8 cellular contexts compared by ENCODE assay signal in the genomic region with DNA sequence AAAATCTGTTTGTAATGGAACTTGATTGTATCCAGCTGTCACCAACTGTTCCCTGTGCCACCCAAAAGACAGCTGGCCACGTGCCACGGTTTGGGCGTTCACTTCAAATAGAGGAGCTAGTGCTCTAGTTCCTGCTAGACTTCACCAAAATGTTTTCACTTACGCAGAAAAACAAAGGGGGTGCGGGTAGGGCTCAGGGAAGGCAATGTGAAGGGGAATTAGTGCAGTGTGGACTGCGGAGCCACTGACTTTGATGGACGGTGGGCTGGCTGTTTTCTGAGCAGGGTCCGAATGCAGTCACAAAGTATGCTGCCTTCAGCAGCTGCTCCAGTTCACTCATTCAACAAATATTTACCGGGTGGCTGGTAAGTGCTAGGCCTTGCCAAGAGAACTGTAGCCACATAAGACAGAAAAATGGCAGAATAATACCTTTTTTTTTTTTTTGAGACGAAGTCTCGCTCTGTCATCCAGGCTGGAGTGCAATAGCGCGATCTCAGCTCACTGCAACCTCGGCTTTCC. TPM values are rescaled to one million over a fixed set of nuclear protein-coding genes. Genes with fewer than 3 reads are reported as not detected.
DNase-seq lines count a peak whose midpoint lies in the region; ATAC-seq lines count a peak whose summit lies in the region.

No MANE protein-coding gene starts in this region.

- CTCF ChIA-PET in naive thymus-derived CD4-positive, alpha-beta T cell (lab: Charles Lee), result interaction anchor here (0.6 to 2.4 kb wide), 12 partner anchors 9 to 293 kb away, joined by 3 to 14 read pairs (median 5); no protein-coding TSS in a partner anchor

- H3K9me3 ChIP-seq in naive thymus-derived CD4-positive, alpha-beta T cell (ENCODE audit: control insufficient read depth in 2 of 3, low read length in 3 of 3), result no peaks in the 10 kb centered on the region

- H3K27me3 ChIP-seq in naive thymus-derived CD4-positive, alpha-beta T cell (ENCODE audit: control insufficient read depth in 2 of 2, insufficient read depth in 2 of 2, low read length in 2 of 2), result no peaks in the 10 kb centered on the region

- DNase-seq in DMS79 treated with DMSO at 0.1 percent for 48 hours (lab: John Stamatoyannopoulos, UW), result peak; percentile 48
- peak in 3 of 5 donors; percentile 55 to 59 (median 56) for DNase-seq in T-helper 1 cell
- peak in 8 of 9 donors; percentile 45 to 90 (median 86) for DNase-seq in naive thymus-derived CD4-positive, alpha-beta T cell
- no peak for DNase-seq in glomerular visceral epithelial cell (ENCODE audit: extremely low spot score)

- H3K27me3 Mint-ChIP-seq in dendritic cell treated with granulocyte-macrophage colony-stimulating factor and Interleukin-4, amounts not matched to agents 40 ng/mL and 50 ng/mL, for 4 days, result no peaks in the 10 kb centered on the region
- no peaks in the 10 kb centered on the region for H3K27me3 Mint-ChIP-seq in naive thymus-derived CD4-positive, alpha-beta T cell

- peaks cover 45% of the 10 kb centered on the region for H3K36me3 Mint-ChIP-seq in dendritic cell treated with granulocyte-macrophage colony-stimulating factor and Interleukin-4, amounts not matched to agents 40 ng/mL and 50 ng/mL, for 4 days (ENCODE audit: low read depth)
- peaks cover 3 to 27% (median 22%) of the 10 kb centered on the region in 5 donors for H3K36me3 Mint-ChIP-seq in naive thymus-derived CD4-positive, alpha-beta T cell

- H3K36me3 ChIP-seq in naive thymus-derived CD4-positive, alpha-beta T cell (ENCODE audit: control insufficient read depth in 2 of 3, insufficient read depth in 3 of 3, low read length in 3 of 3), result peaks cover 0 to 10% (median 0%) of the 10 kb centered on the region in 3 experiments

- H3K9me3 Mint-ChIP-seq in dendritic cell treated with granulocyte-macrophage colony-stimulating factor and Interleukin-4, amounts not matched to agents 40 ng/mL and 50 ng/mL, for 4 days, result no peaks in the 10 kb centered on the region
- H3K9me3 Mint-ChIP-seq in naive thymus-derived CD4-positive, alpha-beta T cell, result peaks cover 0 to 1% (median 0%) of the 10 kb centered on the region in 11 donors

- peak overlapping the region; percentile 77 for H3K27ac Mint-ChIP-seq in dendritic cell treated with granulocyte-macrophage colony-stimulating factor and Interleukin-4, amounts not matched to agents 40 ng/mL and 50 ng/mL, for 4 days
- peak overlapping the region; percentile 69 to 98 (median 96) for H3K27ac Mint-ChIP-seq in naive thymus-derived CD4-positive, alpha-beta T cell

- H3K4me3 ChIP-seq in naive thymus-derived CD4-positive, alpha-beta T cell (ENCODE audit: low read length), result no peak overlapping the region

- peaks cover 39% of the 10 kb centered on the region for H3K4me1 Mint-ChIP-seq in dendritic cell treated with granulocyte-macrophage colony-stimulating factor and Interleukin-4, amounts not matched to agents 40 ng/mL and 50 ng/mL, for 4 days (ENCODE audit: low read depth)
- H3K4me1 Mint-ChIP-seq in naive thymus-derived CD4-positive, alpha-beta T cell, result peaks cover 40 to 91% (median 71%) of the 10 kb centered on the region in 7 donors

- ATAC-seq in naive thymus-derived CD4-positive, alpha-beta T cell, result peak; percentile 80
- ATAC-seq in GM21717 (IDR thresholded peaks at IDR 0.05; ENCODE audit: unreplicated experiment) (no peak), GM21526 (IDR thresholded peaks at IDR 0.05; ENCODE audit: low FRiP score, unreplicated experiment) (no peak), HG03196 (IDR thresholded peaks at IDR 0.05; ENCODE audit: unreplicated experiment) (no peak)

- POLR2A ChIA-PET in naive thymus-derived CD4-positive, alpha-beta T cell (lab: Charles Lee), result interaction anchor here (0.6 to 4.0 kb wide), 29 partner anchors 9 to 1106 kb away, joined by 3 to 38 read pairs (median 4); partner anchors contain the start of gene CYTH1

- peaks cover 37 to 65% of the 10 kb centered on the region in 2 donors for H3K4me1 ChIP-seq in naive thymus-derived CD4-positive, alpha-beta T cell (ENCODE audit: control insufficient read depth in 2 of 2, insufficient read depth in 2 of 2, low read length in 2 of 2)

- intact Hi-C loops in dendritic cell treated with granulocyte-macrophage colony-stimulating factor and Interleukin-4, amounts not matched to agents 40 ng/mL and 50 ng/mL, for 4 days (cut with micrococcal nuclease), result no loop called here
- intact Hi-C loops in naive thymus-derived CD4-positive, alpha-beta T cell (cut with micrococcal nuclease), result loop anchor here in 1 of 2 donors (1.0 to 2.0 kb wide), 3 partner anchors 10 to 53 kb away; no protein-coding TSS in a partner anchor

- H3K27ac ChIP-seq in naive thymus-derived CD4-positive, alpha-beta T cell (ENCODE audit: low read depth, low read length), result peak overlapping the region; percentile 72

- no peak overlapping the region for H3K4me3 Mint-ChIP-seq in dendritic cell treated with granulocyte-macrophage colony-stimulating factor and Interleukin-4, amounts not matched to agents 40 ng/mL and 50 ng/mL, for 4 days
- H3K4me3 Mint-ChIP-seq in naive thymus-derived CD4-positive, alpha-beta T cell, result peak overlapping the region; percentile 36 to 82 (median 74)

RNA-seq across cellular contexts. Expression of gene CYTH1, which starts 7.6 kb away (rescaled TPM):
- 100 to 1,000 TPM; 297 to 452 (median 420) TPM for total RNA-seq in naive thymus-derived CD4-positive, alpha-beta T cell
- polyA plus RNA-seq in naive thymus-derived CD4-positive, alpha-beta T cell, result 100 to 1,000 TPM; 314 to 395 TPM

RNA-seq across cellular contexts. Expression of gene USP36, which starts 50.9 kb away (rescaled TPM):
- 100 to 1,000 TPM; 107 to 414 (median 154) TPM for total RNA-seq in naive thymus-derived CD4-positive, alpha-beta T cell
- 10 to 100 TPM; 37.4 to 46.9 TPM for polyA plus RNA-seq in naive thymus-derived CD4-positive, alpha-beta T cell
